In the genomic region with DNA sequence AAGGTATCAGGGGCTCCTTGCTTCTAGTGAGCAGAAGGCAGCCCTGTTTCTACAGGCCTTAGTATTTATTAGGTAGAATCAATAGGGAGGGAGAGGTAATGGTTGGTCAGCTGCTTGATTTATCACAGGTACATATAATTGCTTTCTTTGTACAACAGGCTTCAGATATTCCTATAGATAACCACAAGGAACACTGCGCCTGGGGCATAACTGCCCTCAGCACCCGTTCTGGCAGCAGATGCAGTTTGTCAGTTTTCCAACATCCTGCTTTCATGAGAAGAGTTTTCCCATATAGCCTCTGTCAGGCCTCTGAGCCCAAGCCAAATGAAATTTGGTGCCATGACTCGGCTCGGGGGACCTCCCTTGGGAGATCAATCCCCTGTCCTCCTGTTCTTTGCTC, we compare ENCODE assay signal across 15 cellular contexts. TPM values are rescaled to one million over a fixed set of nuclear protein-coding genes. Genes with fewer than 3 reads are reported as not detected.
DNase-seq lines count a peak whose midpoint lies in the region; TF ChIP-seq lines count a peak whose summit lies in the region.
"Had no signal": no experiment of that assay in that cellular context is flagged by ENCODE, and none has a peak within 500 bp of the region (broad histone marks: within the 10 kb centered on the region; RNA-seq: fewer than 3 reads in every experiment).

No MANE protein-coding gene starts in this region.

- TF ChIP-seq CTCF in C4-2B (conservative IDR thresholded peaks at IDR 0.05) (no peak), VCaP (conservative IDR thresholded peaks at IDR 0.05) (no peak), prostate gland (IDR thresholded peaks at IDR 0.05) (no peak)

- no peak overlapping the region for H3K4me3 Mint-ChIP-seq in activated T-helper 1 cell treated with anti-CD3 and anti-CD28 coated beads, Interleukin-12 subunit alpha, Interleukin-12 subunit beta, Interleukin-2, Interleukin-4 antibody, amounts not matched to agents 30 ng/mL and 10 ng/mL and 1 ng/mL, durations not matched to agents 14 hours and 24 hours and 36 hours
- H3K4me3 Mint-ChIP-seq: CD8-positive, alpha-beta T cell had no signal

- intact Hi-C loops in prostate gland (cut with DNase I) = no loop called here
- intact Hi-C loops in activated T-helper 1 cell treated with anti-CD3 and anti-CD28 coated beads, Interleukin-12 subunit alpha, Interleukin-12 subunit beta, Interleukin-2, Interleukin-4 antibody, amounts not matched to agents 30 ng/mL and 10 ng/mL and 1 ng/mL, durations not matched to agents 14 hours and 24 hours and 36 hours (cut with micrococcal nuclease) = no loop called here

- no peaks in the 10 kb centered on the region for H3K9me3 ChIP-seq in prostate gland

- peaks cover 62% of the 10 kb centered on the region for H3K9me3 Mint-ChIP-seq in activated T-helper 1 cell treated with anti-CD3 and anti-CD28 coated beads, Interleukin-12 subunit alpha, Interleukin-12 subunit beta, Interleukin-2, Interleukin-4 antibody, amounts not matched to agents 30 ng/mL and 10 ng/mL and 1 ng/mL, durations not matched to agents 14 hours and 24 hours and 36 hours
- H3K9me3 Mint-ChIP-seq: CD8-positive, alpha-beta T cell had no signal

- no peaks in the 10 kb centered on the region for H3K36me3 ChIP-seq in prostate gland

- H3K4me3 ChIP-seq in prostate gland = no peak overlapping the region

- no peaks in the 10 kb centered on the region for H3K4me1 ChIP-seq in prostate gland (replicated peaks)

- no peaks in the 10 kb centered on the region for H3K27me3 Mint-ChIP-seq in activated T-helper 1 cell treated with anti-CD3 and anti-CD28 coated beads, Interleukin-12 subunit alpha, Interleukin-12 subunit beta, Interleukin-2, Interleukin-4 antibody, amounts not matched to agents 30 ng/mL and 10 ng/mL and 1 ng/mL, durations not matched to agents 14 hours and 24 hours and 36 hours (ENCODE audit: insufficient read depth)

- no peaks in the 10 kb centered on the region for H3K4me1 Mint-ChIP-seq in activated T-helper 1 cell treated with anti-CD3 and anti-CD28 coated beads, Interleukin-12 subunit alpha, Interleukin-12 subunit beta, Interleukin-2, Interleukin-4 antibody, amounts not matched to agents 30 ng/mL and 10 ng/mL and 1 ng/mL, durations not matched to agents 14 hours and 24 hours and 36 hours (ENCODE audit: low read depth)

- peak overlapping the region; percentile 45 for H3K27ac ChIP-seq in C4-2B
- peak overlapping the region; percentile 50 for H3K27ac ChIP-seq in VCaP
- H3K27ac ChIP-seq in prostate gland = no peak overlapping the region

- no peaks in the 10 kb centered on the region for H3K27me3 ChIP-seq in prostate gland (replicated peaks; ENCODE audit: insufficient read depth)

- DNase-seq in NCI-H146 treated with DMSO at 0.1 percent for 48 hours (lab: John Stamatoyannopoulos, UW; ENCODE audit: unreplicated experiment) = peak; percentile 18
- peak; percentile 21 for DNase-seq in prostate gland (ENCODE audit: low spot score)
- no peak for DNase-seq in GF-D8 (lab: John Stamatoyannopoulos, UW)
- no peak for DNase-seq in cerebellum (ENCODE audit: low spot score)
- no peak for DNase-seq in activated T-helper 1 cell treated with anti-CD3 and anti-CD28 coated beads, Interleukin-12 subunit alpha, Interleukin-12 subunit beta, Interleukin-2, Interleukin-4 antibody, amounts not matched to agents 30 ng/mL and 10 ng/mL and 1 ng/mL, durations not matched to agents 14 hours and 24 hours and 36 hours (ENCODE audit: low spot score)
- DNase-seq: ACHN; C1 segment of cervical spinal cord; CD8-positive, alpha-beta T cell; COR-L47; DMS153; DMS79 treated with DMSO at 0.1 percent for 48 hours; EL; GDM1 had no signal

- no peak overlapping the region for H3K27ac Mint-ChIP-seq in activated T-helper 1 cell treated with anti-CD3 and anti-CD28 coated beads, Interleukin-12 subunit alpha, Interleukin-12 subunit beta, Interleukin-2, Interleukin-4 antibody, amounts not matched to agents 30 ng/mL and 10 ng/mL and 1 ng/mL, durations not matched to agents 14 hours and 24 hours and 36 hours
- H3K27ac Mint-ChIP-seq: CD8-positive, alpha-beta T cell had no signal

- 37% methylated on average over 4 of the region's 4 CpGs for WGBS in prostate gland

- peaks cover 2% of the 10 kb centered on the region for H3K36me3 Mint-ChIP-seq in activated T-helper 1 cell treated with anti-CD3 and anti-CD28 coated beads, Interleukin-12 subunit alpha, Interleukin-12 subunit beta, Interleukin-2, Interleukin-4 antibody, amounts not matched to agents 30 ng/mL and 10 ng/mL and 1 ng/mL, durations not matched to agents 14 hours and 24 hours and 36 hours (ENCODE audit: low read depth)
- H3K36me3 Mint-ChIP-seq: CD8-positive, alpha-beta T cell had no signal

- no peak for TF ChIP-seq POLR2A in prostate gland (IDR thresholded peaks at IDR 0.05)

RNA-seq across cellular contexts. Expression of a gene that starts 12.4 kb away (rescaled TPM):
- 1 to 10 TPM; 5.0 to 8.7 TPM for total RNA-seq in prostate gland
- 9.7 TPM for total RNA-seq in cerebellum
- 4.0 TPM in 2 replicates for total RNA-seq in activated T-helper 1 cell treated with anti-CD3 and anti-CD28 coated beads, Interleukin-12 subunit alpha, Interleukin-12 subunit beta, Interleukin-2, Interleukin-4 antibody, amounts not matched to agents 30 ng/mL and 10 ng/mL and 1 ng/mL, durations not matched to agents 14 hours and 24 hours and 36 hours

Comparison
In these comparisons a context has a peak if more than half of its experiments do, and no peak if none do; other contexts are left out.
1. H3K27ac ChIP-seq: peak in C4-2B (single experiment) and VCaP (single experiment); none in prostate gland (0 of 2).
2. DNase-seq: peak in NCI-H146 treated with DMSO at 0.1 percent for 48 hours (single experiment) and prostate gland (single experiment); none in GF-D8 (single experiment), cerebellum (single experiment) and activated T-helper 1 cell treated with anti-CD3 and anti-CD28 coated beads, Interleukin-12 subunit alpha, Interleukin-12 subunit beta, Interleukin-2, Interleukin-4 antibody, amounts not matched to agents 30 ng/mL and 10 ng/mL and 1 ng/mL, durations not matched to agents 14 hours and 24 hours and 36 hours (single experiment).